9 cellular contexts compared by ENCODE assay signal in the genomic region with DNA sequence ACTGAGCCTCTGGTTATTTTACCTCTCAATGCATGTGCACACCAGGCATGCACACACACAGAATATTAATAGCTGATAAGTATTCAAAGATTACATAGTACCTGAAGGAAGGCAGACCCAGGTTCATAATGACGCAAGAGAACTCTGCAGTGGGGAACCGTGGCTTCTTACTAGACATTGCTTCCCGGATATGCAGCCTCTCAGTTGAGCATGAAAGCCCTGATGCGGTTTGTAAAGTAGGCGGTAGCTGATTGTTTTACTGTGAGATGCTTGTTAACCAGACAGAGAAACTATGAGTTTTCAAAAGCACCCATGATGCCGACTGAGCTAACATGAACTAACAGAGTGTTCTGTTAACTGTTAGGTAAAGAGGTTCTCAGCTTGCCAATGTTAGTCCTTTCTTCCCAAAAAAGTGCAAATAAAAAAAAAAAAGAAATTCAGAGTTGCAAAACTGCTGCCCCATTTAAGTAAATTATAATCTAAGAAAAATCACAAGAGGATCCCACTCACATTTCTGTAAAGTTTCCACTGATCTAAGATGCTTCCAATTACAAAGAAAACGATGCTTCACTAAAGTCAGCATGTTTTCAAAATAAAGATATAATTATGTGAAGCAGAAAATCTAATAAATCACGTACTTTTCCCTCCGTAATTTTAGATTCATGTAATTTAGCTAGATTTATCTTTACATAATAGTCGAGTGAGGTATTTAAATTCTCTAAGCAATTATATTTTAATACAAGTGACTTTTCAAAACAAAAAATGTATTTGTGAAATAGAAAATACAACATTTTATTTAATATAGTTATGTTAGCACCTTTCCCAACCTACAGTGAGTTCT. TPM values are rescaled to one million over a fixed set of nuclear protein-coding genes. Genes with fewer than 3 reads are reported as not detected.
DNase-seq lines count a peak whose midpoint lies in the region; ATAC-seq, FAIRE-seq and TF ChIP-seq lines count a peak whose summit lies in the region.
"Had no signal": no experiment of that assay in that cellular context is flagged by ENCODE, and none has a peak within 500 bp of the region (broad histone marks: within the 10 kb centered on the region; RNA-seq: fewer than 3 reads in every experiment).

No MANE protein-coding gene starts in this region.

- H3K27me3 ChIP-seq in GM23248 (replicated peaks; ENCODE audit: insufficient read depth) (no peaks in the 10 kb centered on the region), esophagus muscularis mucosa (peaks cover 0 to 86% (median 27%) of the 10 kb centered on the region in 4 donors), small intestine (ENCODE audit: control insufficient read depth in 2 of 2, insufficient read depth in 2 of 2, low read length in 2 of 2) (peaks cover 23 to 25% of the 10 kb centered on the region in 2 donors), tibial nerve (peaks cover 0 to 67% of the 10 kb centered on the region in 2 donors)

- H3K9me3 Mint-ChIP-seq in T-helper 2 cell treated with Interferon-gamma antibody and Interleukin-4, amounts not matched to agents 5 μg/mL and 100 μg/mL, for 36 hours: no peaks in the 10 kb centered on the region

- H3F3A ChIP-seq in GM23248 (ENCODE audit: insufficient read depth): no peaks in the 10 kb centered on the region; the same call in 1 of the 2 replicates

- 85 to 88% methylated on average over 10 of the region's 10 CpGs for WGBS in GM23248 (ENCODE audit: low coverage in 1 of 2, low lambda C conversion rate in 2 of 2, missing lambda C conversion rate in 2 of 2), 2 experiments
- 57% methylated on average over 10 of the region's 10 CpGs for WGBS in esophagus muscularis mucosa
- 31 to 41% (median 36%) methylated on average over 10 of the region's 10 CpGs for WGBS in small intestine, 3 donors
- WGBS in tibial nerve, 2 donors: 42 to 45% methylated on average over 10 of the region's 10 CpGs

- H3K9me3 ChIP-seq in GM23248 (ENCODE audit: low read depth): no peaks in the 10 kb centered on the region
- H3K9me3 ChIP-seq in esophagus muscularis mucosa: no peaks in the 10 kb centered on the region
- no peaks in the 10 kb centered on the region for H3K9me3 ChIP-seq in small intestine (ENCODE audit: control insufficient read depth, low read depth)
- no peaks in the 10 kb centered on the region for H3K9me3 ChIP-seq in tibial nerve

- H3K27me3 Mint-ChIP-seq in T-helper 2 cell treated with Interferon-gamma antibody and Interleukin-4, amounts not matched to agents 5 μg/mL and 100 μg/mL, for 36 hours (ENCODE audit: low read depth): peaks cover 57% of the 10 kb centered on the region

- H3K27ac Mint-ChIP-seq in T-helper 2 cell treated with Interferon-gamma antibody and Interleukin-4, amounts not matched to agents 5 μg/mL and 100 μg/mL, for 36 hours: peak overlapping the region; percentile 42

- H3K4me1 Mint-ChIP-seq in T-helper 2 cell treated with Interferon-gamma antibody and Interleukin-4, amounts not matched to agents 5 μg/mL and 100 μg/mL, for 36 hours (ENCODE audit: low read depth): peaks cover 21% of the 10 kb centered on the region

- H3K36me3 ChIP-seq in GM23248 (ENCODE audit: low read depth) (no peaks in the 10 kb centered on the region), esophagus muscularis mucosa (no peaks in the 10 kb centered on the region), small intestine (ENCODE audit: control insufficient read depth in 2 of 2, insufficient read depth in 2 of 2, low read length in 2 of 2) (no peaks in the 10 kb centered on the region), tibial nerve (no peaks in the 10 kb centered on the region)

- peak overlapping the region; percentile 67 for H3K4me3 Mint-ChIP-seq in T-helper 2 cell treated with Interferon-gamma antibody and Interleukin-4, amounts not matched to agents 5 μg/mL and 100 μg/mL, for 36 hours

- H3K79me2 ChIP-seq in GM23248 (ENCODE audit: insufficient read depth): peaks cover 13% of the 10 kb centered on the region; the same call in 1 of the 2 replicates

- intact Hi-C loops in esophagus muscularis mucosa (cut with DNase I): no loop called here

- TF ChIP-seq CTCF in esophagus muscularis mucosa (IDR thresholded peaks at IDR 0.05): no peak
- no peak for TF ChIP-seq CTCF in tibial nerve (IDR thresholded peaks at IDR 0.05)

- no peak overlapping the region for H3K9ac ChIP-seq in GM23248
- H3K9ac ChIP-seq: KMS-11 had no signal

- DNase-seq in GM23248 (no peak), esophagus muscularis mucosa (ENCODE audit: extremely low spot score) (no peak), small intestine (no peak), tibial nerve (ENCODE audit: low spot score in 2 of 2) (no peak)
- peak; percentile 64 for DNase-seq in T-helper 2 cell treated with Interferon-gamma antibody and Interleukin-4, amounts not matched to agents 5 μg/mL and 100 μg/mL, for 36 hours (ENCODE audit: low spot score)
- DNase-seq in stimulated activated CD4-positive, alpha-beta T cell treated with anti-CD3 and anti-CD28 coated beads, Interleukin-1b, Interleukin-23, amount 100 ng/mL, for 48 hours: peak; percentile 70

- TF ChIP-seq EP300 in esophagus muscularis mucosa (IDR thresholded peaks at IDR 0.05) (no peak), tibial nerve (IDR thresholded peaks at IDR 0.05) (no peak)

- H3K9me2 ChIP-seq in GM23248 (ENCODE audit: insufficient read depth): no peaks in the 10 kb centered on the region

- H3K4me3 ChIP-seq in GM23248 (peak overlapping the region; percentile 74; the same call in 1 of the 2 replicates), esophagus muscularis mucosa (peak overlapping the region; percentile 52 to 60 (median 56)), small intestine (ENCODE audit: low read depth in 1 of 2, low read length in 2 of 2) (no peak overlapping the region), tibial nerve (peak overlapping the region in 2 of 4 donors; percentile 23 to 63)

- peak overlapping the region; percentile 89 for H3K4me2 ChIP-seq in GM23248 (ENCODE audit: unreplicated experiment)
- H3K4me2 ChIP-seq: KMS-11 had no signal

- in situ Hi-C loops in GM23248 (cut with MboI): no loop called here

- no peaks in the 10 kb centered on the region for H4K20me1 ChIP-seq in GM23248 (ENCODE audit: insufficient read depth)

- FAIRE-seq in small intestine (lab: Jason Lieb, UNC): no peak

- ATAC-seq in GM18909 (IDR thresholded peaks at IDR 0.05; ENCODE audit: poor library complexity, unreplicated experiment) (no peak), GM19397 (IDR thresholded peaks at IDR 0.05; ENCODE audit: unreplicated experiment) (no peak)

- H3K36me3 Mint-ChIP-seq in T-helper 2 cell treated with Interferon-gamma antibody and Interleukin-4, amounts not matched to agents 5 μg/mL and 100 μg/mL, for 36 hours (ENCODE audit: low read depth): no peaks in the 10 kb centered on the region

- no peaks in the 10 kb centered on the region for H3K4me1 ChIP-seq in GM23248 (ENCODE audit: insufficient read depth)
- peaks cover 19 to 26% (median 26%) of the 10 kb centered on the region in 4 donors for H3K4me1 ChIP-seq in esophagus muscularis mucosa
- no peaks in the 10 kb centered on the region for H3K4me1 ChIP-seq in small intestine (ENCODE audit: control insufficient read depth in 2 of 2, insufficient read depth in 1 of 2, low read depth in 1 of 2, low read length in 1 of 2)
- peaks cover 0 to 26% (median 14%) of the 10 kb centered on the region in 4 donors for H3K4me1 ChIP-seq in tibial nerve

- H2AFZ ChIP-seq in GM23248: no peak overlapping the region

- H3K27ac ChIP-seq in GM23248 (no peak overlapping the region), esophagus muscularis mucosa (replicated peaks in 1 of 4) (peak overlapping the region in 1 of 4 donors; percentile 65), small intestine (ENCODE audit: low read depth in 1 of 2, low read length in 1 of 2) (no peak overlapping the region), tibial nerve (no peak overlapping the region)
- H3K27ac ChIP-seq: KMS-11 had no signal

- TF ChIP-seq POLR2A in esophagus muscularis mucosa (IDR thresholded peaks at IDR 0.05; ENCODE audit: low read depth): no peak
- TF ChIP-seq POLR2A in tibial nerve (IDR thresholded peaks at IDR 0.05): no peak

RNA-seq across cellular contexts. Expression of a gene that starts 2.2 kb away (rescaled TPM):
- total RNA-seq in GM23248 (2014; rRNA removed; shearing (Covaris generic)): 18.6 and 26.6 TPM in 2 replicates
- 11.3 and 12.9 TPM in 2 replicates for polyA plus RNA-seq in GM23248 (2016; fragmentation: Nextera tagmentation; extraction: Ambion mirVana)
- total RNA-seq in esophagus muscularis mucosa: 10 to 100 TPM; 12.5 to 46.2 (median 31.3) TPM
- polyA plus RNA-seq in small intestine: 1 to 10 TPM in 1 of 3 donors, under 1 TPM in 2; 0.45 to 8.8 (median 0.81) TPM
- 10 to 100 TPM; 19.3 to 48.6 (median 24.4) TPM for total RNA-seq in tibial nerve

Comparison
In these comparisons a context has a peak if more than half of its experiments do, and no peak if none do; other contexts are left out.
1. DNase-seq: peak in T-helper 2 cell treated with Interferon-gamma antibody and Interleukin-4, amounts not matched to agents 5 μg/mL and 100 μg/mL, for 36 hours (single experiment) and stimulated activated CD4-positive, alpha-beta T cell treated with anti-CD3 and anti-CD28 coated beads, Interleukin-1b, Interleukin-23, amount 100 ng/mL, for 48 hours (single experiment); none in GM23248 (single experiment), esophagus muscularis mucosa (single experiment), small intestine (single experiment) and tibial nerve (0 of 2).
2. H3K4me3 ChIP-seq: peak in GM23248 (single experiment) and esophagus muscularis mucosa (4 of 4); none in small intestine (0 of 2).